ENCODE assay signal across 11 cellular contexts in the genomic region with DNA sequence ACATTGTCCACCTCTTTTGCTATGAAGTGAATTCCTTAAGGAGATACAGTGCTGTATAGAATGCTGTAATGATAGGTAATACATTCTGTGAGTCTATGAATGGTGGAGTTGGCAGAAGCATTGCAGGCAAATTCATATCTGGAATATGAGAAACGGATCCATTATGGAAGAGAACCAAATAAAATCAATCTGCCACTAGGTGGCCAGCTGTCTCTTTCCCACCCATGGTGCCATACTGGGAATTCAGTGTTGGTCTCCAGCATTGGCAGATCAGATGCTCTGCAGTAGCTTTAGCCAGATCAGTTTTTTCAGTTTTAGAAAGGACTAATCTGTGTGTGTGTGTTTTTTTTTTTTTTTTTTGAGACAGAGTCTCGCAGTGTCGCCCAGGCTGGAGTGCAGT. TPM values are rescaled to one million over a fixed set of nuclear protein-coding genes. Genes with fewer than 3 reads are reported as not detected.
DNase-seq lines count a peak whose midpoint lies in the region; ATAC-seq and TF ChIP-seq lines count a peak whose summit lies in the region.
"Had no signal": no experiment of that assay in that cellular context is flagged by ENCODE, and none has a peak within 500 bp of the region (broad histone marks: within the 10 kb centered on the region; RNA-seq: fewer than 3 reads in every experiment).

No MANE protein-coding gene starts in this region.

- peak; percentile 18; the same call in 1 of the 2 replicates for TF ChIP-seq RAD21 in Ishikawa (IDR thresholded peaks at IDR 0.05; ENCODE audit: low read depth)

- H3K9me3 ChIP-seq in ovary = no peaks in the 10 kb centered on the region
- H3K9me3 ChIP-seq: ascending aorta, Peyer's patch had no signal

- no peak for TF ChIP-seq POLR2A in ovary (IDR thresholded peaks at IDR 0.05)

- intact Hi-C loops in activated T-helper 2 cell treated with anti-CD3 and anti-CD28 coated beads, Interferon-gamma antibody, Interleukin-2, Interleukin-4, amounts not matched to agents 10 μg/mL and 5 μg/mL and 100 μg/mL, durations not matched to agents 14 hours and 24 hours and 36 hours (cut with micrococcal nuclease) = no loop called here
- intact Hi-C loops in ovary (cut with DNase I) = no loop called here

- H3K27me3 ChIP-seq in ovary = no peaks in the 10 kb centered on the region
- H3K27me3 ChIP-seq: ascending aorta, Peyer's patch had no signal

- TF ChIP-seq EP300 in Ishikawa (IDR thresholded peaks at IDR 0.05; ENCODE audit: borderline replicate concordance) (no peak), ovary (IDR thresholded peaks at IDR 0.05) (no peak)

- in situ Hi-C loops in G401 (cut with HindIII; ENCODE audit: low sequenced_read_pairs) (no loop called here), astrocyte of the spinal cord (cut with HindIII; ENCODE audit: low sequenced_read_pairs) (no loop called here)

- no peaks in the 10 kb centered on the region for H3K36me3 ChIP-seq in ovary
- H3K36me3 ChIP-seq: ascending aorta, Peyer's patch had no signal

- ATAC-seq in GM19455 (IDR thresholded peaks at IDR 0.05; ENCODE audit: unreplicated experiment) = no peak

- 93 to 94% (median 94%) methylated on average over 3 of the region's 3 CpGs for WGBS in ovary, 3 donors

- TF ChIP-seq CTCF in astrocyte of the spinal cord (IDR thresholded peaks at IDR 0.05; ENCODE audit: low read depth, low read length) = peak; percentile 34
- TF ChIP-seq CTCF in neural crest cell (conservative IDR thresholded peaks at IDR 0.05) = peak; percentile 47
- no peak for TF ChIP-seq CTCF in ovary (IDR thresholded peaks at IDR 0.05)

- DNase-seq in G401 (ENCODE audit: low spot score) (peak; percentile 22), astrocyte of the spinal cord (ENCODE audit: low read depth, low spot score) (no peak), neural crest cell (ENCODE audit: low read depth, low spot score) (no peak), ovary (no peak)
- DNase-seq in activated T-helper 2 cell treated with anti-CD3 and anti-CD28 coated beads, Interferon-gamma antibody, Interleukin-2, Interleukin-4, amounts not matched to agents 10 μg/mL and 5 μg/mL and 100 μg/mL, durations not matched to agents 14 hours and 24 hours and 36 hours (ENCODE audit: low spot score) = no peak
- DNase-seq: activated CD4-positive, alpha-beta memory T cell treated with anti-CD3 and anti-CD28 coated beads for 36 hours; hippocampal formation; Peyer's patch had no signal

- H3K27me3 Mint-ChIP-seq in neural crest cell (ENCODE audit: low read depth) = no peaks in the 10 kb centered on the region
- H3K27me3 Mint-ChIP-seq in activated T-helper 2 cell treated with anti-CD3 and anti-CD28 coated beads, Interferon-gamma antibody, Interleukin-2, Interleukin-4, amounts not matched to agents 10 μg/mL and 5 μg/mL and 100 μg/mL, durations not matched to agents 14 hours and 24 hours and 36 hours (ENCODE audit: low read depth) = no peaks in the 10 kb centered on the region
- H3K27me3 Mint-ChIP-seq: activated CD4-positive, alpha-beta memory T cell treated with anti-CD3 and anti-CD28 coated beads for 36 hours had no signal

- H3K36me3 Mint-ChIP-seq in neural crest cell (ENCODE audit: low read depth) = no peaks in the 10 kb centered on the region
- peaks cover 8% of the 10 kb centered on the region for H3K36me3 Mint-ChIP-seq in activated T-helper 2 cell treated with anti-CD3 and anti-CD28 coated beads, Interferon-gamma antibody, Interleukin-2, Interleukin-4, amounts not matched to agents 10 μg/mL and 5 μg/mL and 100 μg/mL, durations not matched to agents 14 hours and 24 hours and 36 hours (ENCODE audit: low read depth)

- H3K27ac ChIP-seq in ovary = no peak overlapping the region
- H3K27ac ChIP-seq: ascending aorta, Peyer's patch had no signal

- no peak overlapping the region for H3K4me3 Mint-ChIP-seq in neural crest cell
- H3K4me3 Mint-ChIP-seq in activated T-helper 2 cell treated with anti-CD3 and anti-CD28 coated beads, Interferon-gamma antibody, Interleukin-2, Interleukin-4, amounts not matched to agents 10 μg/mL and 5 μg/mL and 100 μg/mL, durations not matched to agents 14 hours and 24 hours and 36 hours (ENCODE audit: low read depth) = no peak overlapping the region
- H3K4me3 Mint-ChIP-seq: activated CD4-positive, alpha-beta memory T cell treated with anti-CD3 and anti-CD28 coated beads for 36 hours had no signal

- H3K27ac Mint-ChIP-seq in neural crest cell (ENCODE audit: unreplicated experiment) = no peak overlapping the region
- no peak overlapping the region for H3K27ac Mint-ChIP-seq in activated T-helper 2 cell treated with anti-CD3 and anti-CD28 coated beads, Interferon-gamma antibody, Interleukin-2, Interleukin-4, amounts not matched to agents 10 μg/mL and 5 μg/mL and 100 μg/mL, durations not matched to agents 14 hours and 24 hours and 36 hours
- H3K27ac Mint-ChIP-seq: activated CD4-positive, alpha-beta memory T cell treated with anti-CD3 and anti-CD28 coated beads for 36 hours had no signal

- no peaks in the 10 kb centered on the region for H3K4me1 Mint-ChIP-seq in neural crest cell
- H3K4me1 Mint-ChIP-seq in activated T-helper 2 cell treated with anti-CD3 and anti-CD28 coated beads, Interferon-gamma antibody, Interleukin-2, Interleukin-4, amounts not matched to agents 10 μg/mL and 5 μg/mL and 100 μg/mL, durations not matched to agents 14 hours and 24 hours and 36 hours (ENCODE audit: low read depth) = peaks cover 24% of the 10 kb centered on the region

- no peaks in the 10 kb centered on the region for H3K4me1 ChIP-seq in ovary (ENCODE audit: insufficient read depth)
- H3K4me1 ChIP-seq: ascending aorta had no signal

- no peaks in the 10 kb centered on the region for H3K9me3 Mint-ChIP-seq in neural crest cell
- no peaks in the 10 kb centered on the region for H3K9me3 Mint-ChIP-seq in activated T-helper 2 cell treated with anti-CD3 and anti-CD28 coated beads, Interferon-gamma antibody, Interleukin-2, Interleukin-4, amounts not matched to agents 10 μg/mL and 5 μg/mL and 100 μg/mL, durations not matched to agents 14 hours and 24 hours and 36 hours
- H3K9me3 Mint-ChIP-seq: activated CD4-positive, alpha-beta memory T cell treated with anti-CD3 and anti-CD28 coated beads for 36 hours had no signal

- H3K4me3 ChIP-seq in astrocyte of the spinal cord (ENCODE audit: low read depth, low read length) (no peak overlapping the region), ovary (no peak overlapping the region)
- H3K4me3 ChIP-seq: ascending aorta, Peyer's patch had no signal

TF ChIP-seq in Ishikawa, 13 proteins besides CTCF, POLR2A, EP300 and RAD21:
- TF ChIP-seq USF1 (IDR thresholded peaks at IDR 0.05) = no peak

RNA-seq across cellular contexts. Expression of gene DNAJC3, which starts 27.6 kb away (rescaled TPM):
- 16.9 and 27.9 TPM in 2 replicates for total RNA-seq in G401 (2014; rRNA removed; shearing (Covaris generic))
- total RNA-seq in neural crest cell = 17.5 and 18.3 TPM in 2 replicates
- total RNA-seq in activated T-helper 2 cell treated with anti-CD3 and anti-CD28 coated beads, Interferon-gamma antibody, Interleukin-2, Interleukin-4, amounts not matched to agents 10 μg/mL and 5 μg/mL and 100 μg/mL, durations not matched to agents 14 hours and 24 hours and 36 hours = 28.1 and 28.6 TPM in 2 replicates
- 10 to 100 TPM; 29.6 to 56.7 (median 38.3) TPM for total RNA-seq in ovary
- 10 to 100 TPM; 13.6 to 24.5 TPM for polyA plus RNA-seq in ovary

Comparison
In these comparisons a context has a peak if more than half of its experiments do, and no peak if none do; other contexts are left out.
1. CTCF ChIP-seq: peak in astrocyte of the spinal cord (single experiment) and neural crest cell (single experiment); none in ovary (0 of 3).